In the genomic region with DNA sequence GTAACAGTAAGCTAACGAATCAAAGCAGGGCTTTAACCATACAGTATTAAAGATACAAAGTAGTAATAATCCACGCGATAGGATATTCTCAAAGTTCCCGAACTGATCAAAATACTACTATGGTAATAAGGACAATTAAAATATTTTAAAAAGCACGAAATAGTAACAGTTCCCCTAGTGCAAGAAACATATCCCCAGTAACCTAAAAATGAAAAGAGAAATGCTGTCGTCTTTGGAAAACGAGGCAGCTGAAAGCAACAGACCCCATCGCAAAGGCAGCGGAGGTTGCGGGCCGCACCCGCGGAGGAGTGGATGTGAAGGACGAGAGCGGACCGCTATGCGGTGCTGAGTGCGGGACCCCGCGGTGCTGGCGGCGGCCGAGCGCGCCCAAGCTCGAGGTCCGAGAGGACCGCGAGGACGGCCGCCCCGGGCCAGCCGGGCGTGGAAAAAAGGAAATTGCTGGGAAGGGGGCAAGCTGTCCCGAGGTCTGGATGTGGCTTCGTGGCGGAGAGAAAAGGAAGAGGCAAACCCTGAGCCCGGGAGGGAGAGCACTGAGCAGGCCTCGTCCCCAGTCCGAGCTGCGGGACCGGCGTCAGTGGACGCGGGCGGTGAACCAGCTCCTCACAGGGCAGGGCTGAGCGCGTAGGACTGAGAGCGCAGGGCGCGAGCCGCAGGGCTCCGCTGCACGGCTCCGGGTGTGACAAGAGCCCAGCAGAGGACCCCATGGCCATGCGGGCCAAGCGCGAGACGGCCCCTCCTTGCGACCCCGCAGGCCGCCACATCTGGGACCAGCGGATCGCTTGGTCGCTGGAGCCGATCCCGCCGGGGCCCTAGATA, we compare ENCODE assay signal across 13 cellular contexts. TPM values are rescaled to one million over a fixed set of nuclear protein-coding genes. Genes with fewer than 3 reads are reported as not detected.
A peak's percentile ranks its signal among the peaks of the same experiment; 100 is the strongest.
DNase-seq lines count a peak whose midpoint lies in the region; ATAC-seq, FAIRE-seq and TF ChIP-seq lines count a peak whose summit lies in the region.
"Had no signal": no experiment of that assay in that cellular context is flagged by ENCODE, and none has a peak within 500 bp of the region (broad histone marks: within the 10 kb centered on the region; RNA-seq: fewer than 3 reads in every experiment).

No MANE protein-coding gene starts in this region.

- no peak for TF ChIP-seq EP300 in H1 (IDR thresholded peaks at IDR 0.05; ENCODE audit: borderline replicate concordance in 1 of 2, low read depth in 2 of 2, low read length in 2 of 2)

- H3K23me2 ChIP-seq in H1 (ENCODE audit: low read depth, low read length) = peaks cover 4% of the 10 kb centered on the region; the same call in 1 of the 2 replicates

- H3K27me3 ChIP-seq in BJ (ENCODE audit: control insufficient read depth, insufficient read depth, low read length) (peaks cover 55% of the 10 kb centered on the region), H7 (ENCODE audit: control insufficient read depth, insufficient read depth, low read length) (peaks cover 98% of the 10 kb centered on the region), H1 (replicated peaks in 1 of 4; ENCODE audit: control insufficient read depth in 3 of 4, extremely low read depth in 1 of 4, insufficient read depth in 3 of 4, low read length in 3 of 4) (peaks cover 87 to 100% (median 95%) of the 10 kb centered on the region in 4 experiments)

- H2BK20ac ChIP-seq in H1 (ENCODE audit: low read length) = no peak overlapping the region

- H3K4me1 ChIP-seq in H1 (replicated peaks in 1 of 4; ENCODE audit: control insufficient read depth in 3 of 4, insufficient read depth in 4 of 4, low read length in 3 of 4) = peaks cover 2 to 36% (median 13%) of the 10 kb centered on the region in 4 experiments; a peak in 6 of 7 replicates

- H3K4me1 Mint-ChIP-seq in nephron progenitor cell = peaks cover 50% of the 10 kb centered on the region

- H3K4me3 Mint-ChIP-seq in nephron progenitor cell = peak overlapping the region; percentile 74

- no peak overlapping the region for H3K9ac ChIP-seq in H1 (replicated peaks in 1 of 4; ENCODE audit: extremely low read depth in 1 of 4, low read depth in 3 of 4, low read length in 3 of 4)

- no peak for FAIRE-seq in H1 (lab: Jason Lieb, UNC)
- FAIRE-seq: TTC549 had no signal

- H3K27me3 Mint-ChIP-seq in nephron progenitor cell (ENCODE audit: low read depth, poor library complexity) = peaks cover 100% of the 10 kb centered on the region

- H3K56ac ChIP-seq in H1 (replicated peaks; ENCODE audit: insufficient read length, low read depth, low read length) = no peak overlapping the region

- in situ Hi-C loops in GM13976 (cut with MboI; ENCODE audit: low sequenced_read_pairs, unreplicated experiment) = no loop called here

- H3K9me3 Mint-ChIP-seq in nephron progenitor cell = no peaks in the 10 kb centered on the region

- no peak overlapping the region for H2BK120ac ChIP-seq in H1 (replicated peaks; ENCODE audit: low read depth, low read length)

- no peak overlapping the region for H4K91ac ChIP-seq in H1 (replicated peaks; ENCODE audit: insufficient read length, low read length)

- no peak overlapping the region for H3K14ac ChIP-seq in H1 (ENCODE audit: insufficient read length)

- TF ChIP-seq POLR2A in H1 (IDR thresholded peaks at IDR 0.05; ENCODE audit: control extremely low read depth in 1 of 2, low read depth in 2 of 2, low read length in 2 of 2) = no peak

- H3K79me1 ChIP-seq in H1 (ENCODE audit: low read depth, low read length) = no peaks in the 10 kb centered on the region

- H3K4me3 ChIP-seq in BJ (ENCODE audit: low read depth, low read length) (peak overlapping the region; percentile 1; the same call in 1 of the 2 replicates), H7 (ENCODE audit: insufficient read depth, low read depth, low read length) (no peak overlapping the region), H1 (ENCODE audit: extremely low read depth in 1 of 4, insufficient read depth in 2 of 4, low read depth in 3 of 4, low read length in 4 of 4) (peak overlapping the region in 1 of 4 experiments; percentile 28; a peak in 3 of 8 replicates)
- H3K4me3 ChIP-seq: Peyer's patch had no signal

- no peak overlapping the region for H4K8ac ChIP-seq in H1 (ENCODE audit: extremely low read depth, insufficient read depth, low read length)

- no peaks in the 10 kb centered on the region for H3K36me3 ChIP-seq in BJ (ENCODE audit: control insufficient read depth, insufficient read depth, low read length)
- no peaks in the 10 kb centered on the region for H3K36me3 ChIP-seq in H7 (replicated peaks; ENCODE audit: control insufficient read depth, insufficient read depth, low read length)
- peaks cover 0 to 22% (median 0%) of the 10 kb centered on the region in 4 experiments; a peak in 1 of 8 replicates for H3K36me3 ChIP-seq in H1 (ENCODE audit: control insufficient read depth in 2 of 4, insufficient read depth in 4 of 4, low read length in 3 of 4)
- H3K36me3 ChIP-seq: Peyer's patch had no signal

- DNase-seq in BJ (ENCODE audit: low read depth) = no peak
- DNase-seq in H7 = peak; percentile 79
- peak in 1 of 2 experiments; percentile 69 for DNase-seq in H1 (ENCODE audit: low read depth in 1 of 2, low spot score in 2 of 2)
- DNase-seq in nephron progenitor cell = peak; percentile 53
- no peak for DNase-seq in 8988T
- no peak for DNase-seq in GM13976 (ENCODE audit: low spot score)
- no peak for DNase-seq in SKM-1 treated with dmso at 0.1 percent for 144 hours (lab: John Stamatoyannopoulos, UW; ENCODE audit: unreplicated experiment)

- peak overlapping the region; percentile 26 to 52; a peak in 3 of 4 replicates for H3K4me2 ChIP-seq in H1 (ENCODE audit: insufficient read depth in 1 of 2, low read depth in 2 of 2, low read length in 2 of 2)

- H2AK5ac ChIP-seq in H1 (ENCODE audit: low read depth, low read length) = no peak overlapping the region

- no peak overlapping the region for H3K27ac ChIP-seq in H1 (ENCODE audit: low read depth, low read length)
- H3K27ac ChIP-seq: C4-2B, Peyer's patch had no signal

- no peak overlapping the region for H2BK15ac ChIP-seq in H1 (ENCODE audit: low read length)

- TF ChIP-seq RAD21 in H1 (IDR thresholded peaks at IDR 0.05 in 1 of 2, conservative IDR thresholded peaks at IDR 0.05 in 1 of 2; ENCODE audit: low read depth in 2 of 2, low read length in 2 of 2) = no peak

- H3K18ac ChIP-seq in H1 (ENCODE audit: extremely low read depth, low read length) = 0 out of 2 replicates have a peak overlapping the region, but pooled peaks have one; percentile 27

- no peak overlapping the region for H2AFZ ChIP-seq in H1 (ENCODE audit: low read length)

- H4K20me1 ChIP-seq in H1 (replicated peaks in 1 of 2; ENCODE audit: control insufficient read depth in 1 of 2, insufficient read depth in 2 of 2, low read length in 2 of 2) = peaks cover 27 to 28% of the 10 kb centered on the region in 2 experiments

- no peak for ATAC-seq in GM18511 (IDR thresholded peaks at IDR 0.05; ENCODE audit: unreplicated experiment)
- ATAC-seq: sciatic nerve had no signal

- TF ChIP-seq CTCF in BJ (IDR thresholded peaks at IDR 0.05; ENCODE audit: insufficient read depth, low read depth, low read length) (no peak), H1 (IDR thresholded peaks at IDR 0.05; ENCODE audit: control extremely low read depth in 1 of 3, insufficient read depth in 1 of 3, low read depth in 1 of 3, low read length in 3 of 3) (no peak), nephron progenitor cell (IDR thresholded peaks at IDR 0.05) (no peak), GM13976 (IDR thresholded peaks at IDR 0.05; ENCODE audit: borderline replicate concordance, control extremely low read depth, extremely low read depth, insufficient read depth, missing control alignments) (no peak)

- no peak overlapping the region for H2BK5ac ChIP-seq in H1 (ENCODE audit: low read depth, low read length)

- H3K36me3 Mint-ChIP-seq in nephron progenitor cell (ENCODE audit: low read depth) = no peaks in the 10 kb centered on the region

- WGBS in H1 (ENCODE audit: extremely low coverage in 1 of 2, insufficient coverage in 1 of 2, insufficient read length in 1 of 2, insufficient replicate concordance in 2 of 2, low coverage in 1 of 2, low lambda C conversion rate in 2 of 2, missing lambda C conversion rate in 1 of 2), 2 experiments = 6% methylated on average over 60 of the region's 68 CpGs; no CpG with 5 or more reads in 1 of the 2 experiments

- no peak overlapping the region for H3K4ac ChIP-seq in H1 (replicated peaks; ENCODE audit: insufficient read length, low read depth, low read length)

- H3K9me3 ChIP-seq in H1 (ENCODE audit: insufficient read depth in 2 of 2, low read depth in 1 of 2, low read length in 1 of 2) = peaks cover 0 to 4% of the 10 kb centered on the region in 2 experiments; a peak in 1 of 4 replicates
- H3K9me3 ChIP-seq: Peyer's patch had no signal

- POLR2A ChIA-PET in BJ (lab: Charles Lee) (interaction anchor here (0.7 kb wide), 1 partner anchor 10 kb away, joined by 5 read pairs; no protein-coding TSS in a partner anchor), H1 (lab: Charles Lee; ENCODE audit: partially characterized antibody) (interaction anchor here (1.3 to 1.4 kb wide), 2 partner anchors 42 to 51 kb away, joined by 4 read pairs; no protein-coding TSS in a partner anchor)

- H2BK12ac ChIP-seq in H1 (ENCODE audit: low read depth, low read length) = no peak overlapping the region

- no peak overlapping the region for H4K5ac ChIP-seq in H1 (ENCODE audit: insufficient read length, low read depth, low read length)

- no peaks in the 10 kb centered on the region for H3K79me2 ChIP-seq in H1 (ENCODE audit: control insufficient read depth in 1 of 2, insufficient read depth in 2 of 2, low read length in 2 of 2)

- no peak overlapping the region for H3K23ac ChIP-seq in H1 (ENCODE audit: insufficient read length)

- CTCF ChIA-PET in BJ (lab: Yijun Ruan, JAX) (interaction anchor here (0.7 to 2.4 kb wide), 5 partner anchors 9 to 96 kb away, joined by 3 to 7 read pairs (median 4); no protein-coding TSS in a partner anchor), H1 (lab: Charles Lee; ENCODE audit: partially characterized antibody) (interaction anchor here (0.9 to 11.6 kb wide), 6 partner anchors 13 to 60 kb away, joined by 3 to 136 read pairs (median 4); no protein-coding TSS in a partner anchor)

- no peak overlapping the region for H3K27ac Mint-ChIP-seq in nephron progenitor cell

RNA-seq across cellular contexts. Expression of gene TBX4, which starts 2.1 kb away (rescaled TPM):
- polyA plus RNA-seq in BJ (2011; rRNA removed) (2.8 and 3.7 TPM in 2 replicates), H1 (2011; rRNA removed) (0.02 TPM in 1 of 2 replicates, not detected in the other)
- 2.3 and 2.4 TPM in 2 replicates for polyA minus RNA-seq in BJ (2011; rRNA and poly(A)+ RNA removed)
- not detected in 2 replicates for total RNA-seq in H7 (2014; rRNA removed; shearing (Covaris generic))
- not detected in 2 replicates for total RNA-seq in H1 (2021; fragmentation: NEBNext Ultra II Directional; extraction: Animal tissue kit (Norgen Biotek cat#: 25700))
- not detected for polyA plus RNA-seq in H1 (2011; cell fraction: cytosol; rRNA removed)
- not detected for polyA plus RNA-seq in H1 (2011; cell fraction: nucleus; rRNA removed)
- polyA plus RNA-seq in H1 (2012, experiment 1 of 2) = 0.15 to 0.34 TPM in 2 of 4 replicates, not detected in the others
- 0.04 TPM for polyA plus RNA-seq in H1 (2012, experiment 2 of 2)
- polyA plus RNA-seq in H1 (2013, experiment 1 of 2) = not detected
- polyA plus RNA-seq in H1 (2013, experiment 2 of 2) = 0.02 TPM
- not detected in 2 replicates for polyA minus RNA-seq in H1 (2011; rRNA and poly(A)+ RNA removed)
- not detected for polyA minus RNA-seq in H1 (2011; cell fraction: cytosol; rRNA and poly(A)+ RNA removed)
- polyA minus RNA-seq in H1 (2011; cell fraction: nucleus; rRNA and poly(A)+ RNA removed) = not detected
- total RNA-seq: kidney epithelial cell, Peyer's patch, sciatic nerve had no signal

RNA-seq across cellular contexts. Expression of gene TBX2, which starts 54.7 kb away (rescaled TPM):
- polyA plus RNA-seq in BJ (2011; rRNA removed) (4.3 and 7.8 TPM in 2 replicates), H1 (2011; rRNA removed) (0.02 TPM in 1 of 2 replicates, not detected in the other)
- polyA minus RNA-seq in BJ (2011; rRNA and poly(A)+ RNA removed) = 8.2 and 9.0 TPM in 2 replicates
- not detected in 2 replicates for total RNA-seq in H7 (2014; rRNA removed; shearing (Covaris generic))
- not detected in 2 replicates for total RNA-seq in H1 (2021; fragmentation: NEBNext Ultra II Directional; extraction: Animal tissue kit (Norgen Biotek cat#: 25700))
- polyA plus RNA-seq in H1 (2011; cell fraction: cytosol; rRNA removed) = not detected
- not detected for polyA plus RNA-seq in H1 (2011; cell fraction: nucleus; rRNA removed)
- 0.09 TPM in 1 of 4 replicates, not detected in the others for polyA plus RNA-seq in H1 (2012, experiment 1 of 2)
- not detected for polyA plus RNA-seq in H1 (2012, experiment 2 of 2)
- not detected for polyA plus RNA-seq in H1 (2013, experiment 1 of 2)
- not detected for polyA plus RNA-seq in H1 (2013, experiment 2 of 2)
- polyA minus RNA-seq in H1 (2011; rRNA and poly(A)+ RNA removed) = not detected in 2 replicates
- polyA minus RNA-seq in H1 (2011; cell fraction: cytosol; rRNA and poly(A)+ RNA removed) = not detected
- not detected for polyA minus RNA-seq in H1 (2011; cell fraction: nucleus; rRNA and poly(A)+ RNA removed)

Comparison
In these comparisons a context has a peak if more than half of its experiments do, and no peak if none do; other contexts are left out.
1. DNase-seq: peak in H7 (single experiment) and nephron progenitor cell (single experiment); none in BJ (single experiment), 8988T (single experiment), GM13976 (single experiment) and SKM-1 treated with dmso at 0.1 percent for 144 hours (single experiment).